In the genomic region with DNA sequence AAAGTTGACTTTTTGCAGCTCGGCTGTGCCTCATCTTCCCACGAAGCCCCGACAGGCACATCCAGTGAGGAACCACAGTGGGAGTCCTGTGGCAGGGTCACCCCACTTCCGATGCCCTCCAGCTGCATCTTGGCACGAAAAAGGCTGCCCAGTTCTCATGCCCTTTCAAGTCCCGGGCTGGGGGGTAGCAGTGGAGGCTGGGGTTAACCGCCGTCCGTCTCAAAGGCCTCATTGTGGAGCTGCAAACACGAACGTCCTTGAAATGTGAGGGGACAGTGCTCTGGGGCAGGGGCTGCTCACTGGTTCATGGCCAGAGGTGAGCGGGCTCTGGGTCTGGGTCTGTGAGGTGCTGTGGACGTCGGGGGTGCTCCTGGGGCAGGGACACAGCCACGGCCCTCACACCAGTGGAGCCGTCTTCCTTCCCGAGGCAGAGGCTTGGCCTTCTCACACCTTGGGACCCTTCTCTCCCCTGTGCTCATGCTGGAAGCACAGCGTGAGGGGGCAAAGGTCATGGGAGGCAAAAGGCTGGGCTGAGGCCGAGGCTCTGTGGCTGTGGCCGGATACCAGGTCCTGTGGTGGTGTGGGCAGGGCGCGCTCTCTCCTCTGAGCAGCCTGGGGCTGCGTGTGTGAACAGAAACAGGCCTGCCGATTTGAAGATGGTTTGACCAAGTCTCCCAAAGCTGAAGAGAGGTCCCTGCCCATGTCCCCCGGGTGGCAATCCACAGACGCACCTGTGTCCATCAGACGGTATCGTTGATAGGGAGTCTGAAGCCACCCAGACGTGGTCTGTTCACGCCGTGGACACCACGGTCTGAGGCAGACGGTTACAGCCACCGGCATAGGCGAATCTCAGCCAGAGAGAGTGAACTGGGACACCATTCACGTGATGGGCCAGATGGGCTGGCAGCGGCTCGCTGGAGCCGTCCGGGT, we compare ENCODE assay signal across 28 cellular contexts. TPM values are rescaled to one million over a fixed set of nuclear protein-coding genes. Genes with fewer than 3 reads are reported as not detected.
DNase-seq lines count a peak whose midpoint lies in the region; ATAC-seq and TF ChIP-seq lines count a peak whose summit lies in the region.
"Had no signal": no experiment of that assay in that cellular context is flagged by ENCODE, and none has a peak within 500 bp of the region (broad histone marks: within the 10 kb centered on the region; RNA-seq: fewer than 3 reads in every experiment).

No MANE protein-coding gene starts in this region.

- H3K4me1 Mint-ChIP-seq in activated naive CD4-positive, alpha-beta T cell treated with anti-CD3 and anti-CD28 coated beads, Interleukin-2, amount 50 U/mL, for 24 hours, result peaks cover 25% of the 10 kb centered on the region
- peaks cover 20% of the 10 kb centered on the region for H3K4me1 Mint-ChIP-seq in T-helper 17 cell
- H3K4me1 Mint-ChIP-seq in immature natural killer cell, result peaks cover 15 to 50% of the 10 kb centered on the region in 2 donors

- no peak for ATAC-seq in activated naive CD4-positive, alpha-beta T cell treated with anti-CD3 and anti-CD28 coated beads, Interleukin-2, amount 50 U/mL, for 72 hours
- no peak for ATAC-seq in T-helper 17 cell
- ATAC-seq: GM12878, upper lobe of right lung had no signal

- peaks cover 3 to 12% of the 10 kb centered on the region in 2 donors for H3K4me1 ChIP-seq in uterus

- H3K9me3 Mint-ChIP-seq in activated naive CD4-positive, alpha-beta T cell treated with anti-CD3 and anti-CD28 coated beads, Interleukin-2, amount 50 U/mL, for 24 hours, result no peaks in the 10 kb centered on the region
- no peaks in the 10 kb centered on the region for H3K9me3 Mint-ChIP-seq in activated naive CD4-positive, alpha-beta T cell treated with anti-CD3 and anti-CD28 coated beads, Interleukin-2, amount 50 U/mL, for 72 hours
- no peaks in the 10 kb centered on the region for H3K9me3 Mint-ChIP-seq in immature natural killer cell
- H3K9me3 Mint-ChIP-seq: brain, nephron had no signal

- DNase-seq in activated naive CD4-positive, alpha-beta T cell treated with anti-CD3 and anti-CD28 coated beads, Interleukin-2, amount 50 U/mL, for 72 hours (ENCODE audit: low spot score in 2 of 2), result no peak
- DNase-seq in T-helper 17 cell, result no peak
- no peak for DNase-seq in immature natural killer cell
- DNase-seq in uterus, result no peak
- DNase-seq in COR-L47 (lab: John Stamatoyannopoulos, UW), result no peak
- no peak for DNase-seq in HuH-7 (ENCODE audit: low spot score)
- DNase-seq: activated CD4-positive, alpha-beta T cell treated with anti-CD3 and anti-CD28 coated beads, Interleukin-2, amount 50 U/mL, for 48 hours; activated naive CD4-positive, alpha-beta T cell treated with Interleukin-2 at 50 U/mL for 16 hours; foreskin fibroblast; GOT3; MV-4-11; NCI-H1436 treated with DMSO at 0.1 percent for 48 hours; NCI-H2081 treated with DMSO at 0.1 percent for 48 hours; NCI-H226; NCI-H774; ovary; SK-N-SH; stimulated activated CD4-positive, alpha-beta T cell treated with anti-CD3 and anti-CD28 coated beads, Interleukin-15, amount 100 ng/mL, for 24 hours; stimulated activated CD4-positive, alpha-beta T cell treated with anti-CD3 and anti-CD28 coated beads, Interleukin-4, amount 100 ng/mL, for 4 hours; upper lobe of right lung had no signal

- no peak for TF ChIP-seq CTCF in uterus (IDR thresholded peaks at IDR 0.05)

- peak overlapping the region; percentile 51 for H3K4me3 Mint-ChIP-seq in activated naive CD4-positive, alpha-beta T cell treated with anti-CD3 and anti-CD28 coated beads, Interleukin-2, amount 50 U/mL, for 24 hours
- H3K4me3 Mint-ChIP-seq in T-helper 17 cell, result peak overlapping the region; percentile 36
- H3K4me3 Mint-ChIP-seq in immature natural killer cell, result peak overlapping the region in 3 of 5 donors; percentile 38 to 70 (median 39)
- H3K4me3 Mint-ChIP-seq: brain had no signal

- TF ChIP-seq POLR2A in uterus (IDR thresholded peaks at IDR 0.05), result no peak

- no peak overlapping the region for H3K4me3 ChIP-seq in uterus
- H3K4me3 ChIP-seq: dorsolateral prefrontal cortex, esophagus muscularis mucosa, GM12878, ovary, suprapubic skin, upper lobe of right lung had no signal

- H3K27me3 Mint-ChIP-seq in activated naive CD4-positive, alpha-beta T cell treated with anti-CD3 and anti-CD28 coated beads, Interleukin-2, amount 50 U/mL, for 24 hours, result peaks cover 5% of the 10 kb centered on the region
- H3K27me3 Mint-ChIP-seq in T-helper 17 cell, result peaks cover 10% of the 10 kb centered on the region
- H3K27me3 Mint-ChIP-seq in immature natural killer cell (ENCODE audit: low read depth in 3 of 3), result peaks cover 14 to 24% (median 18%) of the 10 kb centered on the region in 3 donors

- H3K9me3 ChIP-seq in T-helper 17 cell (ENCODE audit: control insufficient read depth, low read length, poor library complexity, severe bottlenecking), result no peaks in the 10 kb centered on the region
- no peaks in the 10 kb centered on the region for H3K9me3 ChIP-seq in uterus
- H3K9me3 ChIP-seq: esophagus muscularis mucosa, ovary, SK-N-SH, suprapubic skin, upper lobe of right lung had no signal

- H3K27ac Mint-ChIP-seq in activated naive CD4-positive, alpha-beta T cell treated with anti-CD3 and anti-CD28 coated beads, Interleukin-2, amount 50 U/mL, for 24 hours, result no peak overlapping the region
- no peak overlapping the region for H3K27ac Mint-ChIP-seq in activated naive CD4-positive, alpha-beta T cell treated with anti-CD3 and anti-CD28 coated beads, Interleukin-2, amount 50 U/mL, for 72 hours
- H3K27ac Mint-ChIP-seq in T-helper 17 cell (peak overlapping the region; percentile 49), immature natural killer cell (peak overlapping the region in 1 of 6 donors; percentile 68)
- H3K27ac Mint-ChIP-seq: nephron had no signal

- peak overlapping the region; percentile 44 for H3K27ac ChIP-seq in temporal lobe (ENCODE audit: low read depth, low read length)
- no peak overlapping the region for H3K27ac ChIP-seq in uterus
- H3K27ac ChIP-seq: esophagus muscularis mucosa, ovary, suprapubic skin, upper lobe of right lung had no signal

- no peaks in the 10 kb centered on the region for H3K36me3 ChIP-seq in uterus
- H3K36me3 ChIP-seq: ovary had no signal

- intact Hi-C loops in uterus (cut with DNase I; ENCODE audit: low total_unique reads), result no loop called here

- no peaks in the 10 kb centered on the region for H3K36me3 Mint-ChIP-seq in activated naive CD4-positive, alpha-beta T cell treated with anti-CD3 and anti-CD28 coated beads, Interleukin-2, amount 50 U/mL, for 24 hours
- H3K36me3 Mint-ChIP-seq in activated naive CD4-positive, alpha-beta T cell treated with anti-CD3 and anti-CD28 coated beads, Interleukin-2, amount 50 U/mL, for 72 hours, result peaks cover 4% of the 10 kb centered on the region in 2 donors
- no peaks in the 10 kb centered on the region for H3K36me3 Mint-ChIP-seq in T-helper 17 cell (ENCODE audit: low read depth)
- H3K36me3 Mint-ChIP-seq in immature natural killer cell, result peaks cover 0 to 4% (median 3%) of the 10 kb centered on the region in 3 donors

- H3K27me3 ChIP-seq in uterus, result no peaks in the 10 kb centered on the region
- H3K27me3 ChIP-seq: dorsolateral prefrontal cortex, ovary, upper lobe of right lung had no signal

RNA-seq across cellular contexts. Expression of a gene that starts 3.1 kb away (rescaled TPM):
- 1 to 10 TPM; 4.6 to 5.1 TPM for total RNA-seq in activated naive CD4-positive, alpha-beta T cell treated with anti-CD3 and anti-CD28 coated beads, Interleukin-2, amount 50 U/mL, for 72 hours
- total RNA-seq in T-helper 17 cell (10 to 100 TPM; 10.1 to 13.8 TPM), temporal lobe (2.7 TPM), uterus (1 to 10 TPM in 3 of 4 donors, under 1 TPM in 1; 0.77 to 6.2 (median 5.4) TPM)
- polyA plus RNA-seq in immature natural killer cell, result 1 to 10 TPM in 1 of 3 donors, under 1 TPM in 1, not detected in 1; 0.34 to 1.1 TPM

RNA-seq across cellular contexts. Expression of a gene that starts 7.6 kb away (rescaled TPM):
- 10 to 100 TPM in 1 of 2 donors, not detected in 1; 10.2 TPM for total RNA-seq in activated naive CD4-positive, alpha-beta T cell treated with anti-CD3 and anti-CD28 coated beads, Interleukin-2, amount 50 U/mL, for 72 hours
- total RNA-seq in T-helper 17 cell (under 1 TPM; 0.52 to 0.96 TPM), temporal lobe (1,889 TPM), uterus (10 to 100 TPM in 1 of 4 donors, under 1 TPM in 1, not detected in 2; 0.88 to 28.6 TPM)
- polyA plus RNA-seq in immature natural killer cell, result not detected

RNA-seq across cellular contexts. Expression of a gene that starts 33.0 kb away (rescaled TPM):
- total RNA-seq in activated naive CD4-positive, alpha-beta T cell treated with anti-CD3 and anti-CD28 coated beads, Interleukin-2, amount 50 U/mL, for 72 hours, result 10 to 100 TPM in 1 of 2 donors, 1 to 10 TPM in 1; 5.1 to 22.8 TPM
- total RNA-seq in T-helper 17 cell (10 to 100 TPM; 32.5 to 38.3 TPM), temporal lobe (49.9 TPM), uterus (10 to 100 TPM; 29.4 to 96.3 (median 57.2) TPM)
- 10 to 100 TPM; 29.6 to 45.7 (median 31.6) TPM for polyA plus RNA-seq in immature natural killer cell

RNA-seq across cellular contexts. Expression of a gene that starts 42.2 kb away (rescaled TPM):
- total RNA-seq in activated naive CD4-positive, alpha-beta T cell treated with anti-CD3 and anti-CD28 coated beads, Interleukin-2, amount 50 U/mL, for 72 hours, result 100 to 1,000 TPM; 167 to 235 TPM
- 100 to 1,000 TPM; 393 to 428 TPM for total RNA-seq in T-helper 17 cell
- polyA plus RNA-seq in immature natural killer cell, result 100 to 1,000 TPM in 2 of 3 donors, 10 to 100 TPM in 1; 98.1 to 249 (median 131) TPM
- total RNA-seq in temporal lobe, result 114 TPM
- 100 to 1,000 TPM in 2 of 4 donors, 10 to 100 TPM in 2; 60.3 to 221 (median 126) TPM for total RNA-seq in uterus

Comparison
In these comparisons a context has a peak if more than half of its experiments do, and no peak if none do; other contexts are left out.
1. RNA of a gene that starts 7.6 kb away (total RNA-seq): 1,889 TPM in temporal lobe (single experiment); 10.2 TPM in activated naive CD4-positive, alpha-beta T cell treated with anti-CD3 and anti-CD28 coated beads, Interleukin-2, amount 50 U/mL, for 72 hours, 0.52 to 0.96 TPM in T-helper 17 cell and 0.88 to 28.6 TPM in uterus; every median in the first group is over 10 times any median in the second.
2. Peak in every context shown above with its lines, with median percentiles within 50 percentile points of each other: H3K4me3 Mint-ChIP-seq.